Comparison of ENCODE assay signal across 9 cellular contexts in genomic region chr19:18233224-18233825, GRCh38. TPM values are rescaled to one million over a fixed set of nuclear protein-coding genes. Genes with fewer than 3 reads are reported as not detected.
DNase-seq lines count a peak whose midpoint lies in the region; ATAC-seq, FAIRE-seq and TF ChIP-seq lines count a peak whose summit lies in the region.
"Had no signal": no experiment of that assay in that cellular context is flagged by ENCODE, and none has a peak within 500 bp of the region (broad histone marks: within the 10 kb centered on the region; RNA-seq: fewer than 3 reads in every experiment).

No MANE protein-coding gene starts in this region.

- CTCF ChIA-PET in GM10248 (lab: Yijun Ruan, JAX): interaction anchor here (1.0 to 4.5 kb wide), 8 partner anchors 9 to 155 kb away, joined by 3 to 59 read pairs (median 4); a partner anchor contains a TSS

- TF ChIP-seq CTCF in GM10248 (IDR thresholded peaks at IDR 0.05; ENCODE audit: control extremely low read depth, extremely low read depth, low read depth, missing control alignments): no peak

- H3K4me3 Mint-ChIP-seq in activated T-cell treated with anti-CD3 and anti-CD28 coated beads, Interleukin-2, amount 50 U/mL, for 24 hours: no peak overlapping the region
- H3K4me3 Mint-ChIP-seq: stimulated activated naive CD8-positive, alpha-beta T cell treated with anti-CD3 and anti-CD28 coated beads, Interleukin-15, Interleukin-2, amounts not matched to agents 100 ng/mL and 50 ng/mL, for 24 hours had no signal

- H3K27ac Mint-ChIP-seq in activated T-cell treated with anti-CD3 and anti-CD28 coated beads, Interleukin-2, amount 50 U/mL, for 24 hours: no peak overlapping the region
- H3K27ac Mint-ChIP-seq: stimulated activated naive CD8-positive, alpha-beta T cell treated with anti-CD3 and anti-CD28 coated beads, Interleukin-15, Interleukin-2, amounts not matched to agents 100 ng/mL and 50 ng/mL, for 24 hours had no signal

- intact Hi-C loops in left cardiac atrium (cut with DNase I): no loop called here

- POLR2A ChIA-PET in GM10248 (lab: Yijun Ruan, JAX): interaction anchor here (0.5 to 0.6 kb wide), 2 partner anchors 43 to 83 kb away, joined by 3 to 4 read pairs; no protein-coding TSS in a partner anchor

- H3K4me1 Mint-ChIP-seq in activated T-cell treated with anti-CD3 and anti-CD28 coated beads, Interleukin-2, amount 50 U/mL, for 24 hours (ENCODE audit: low read depth): peaks cover 6% of the 10 kb centered on the region

- ATAC-seq in left cardiac atrium (peak; percentile 56 to 68), GM19395 (IDR thresholded peaks at IDR 0.05; ENCODE audit: unreplicated experiment) (no peak)

- no peaks in the 10 kb centered on the region for H3K36me3 Mint-ChIP-seq in activated T-cell treated with anti-CD3 and anti-CD28 coated beads, Interleukin-2, amount 50 U/mL, for 24 hours (ENCODE audit: low read depth)

- peaks cover 69% of the 10 kb centered on the region for H3K27me3 Mint-ChIP-seq in activated T-cell treated with anti-CD3 and anti-CD28 coated beads, Interleukin-2, amount 50 U/mL, for 24 hours

- DNase-seq in GM10248 (ENCODE audit: extremely low spot score) (peak; percentile 78), NCI-H1048 (lab: John Stamatoyannopoulos, UW) (peak; percentile 30), left cardiac atrium (no peak), putamen (ENCODE audit: low spot score) (no peak), H54 (ENCODE audit: insufficient read length, low spot score) (no peak)
- DNase-seq in activated T-cell treated with anti-CD3 and anti-CD28 coated beads, Interleukin-2, amount 50 U/mL, for 24 hours: peak; percentile 63
- DNase-seq in stimulated activated CD4-positive, alpha-beta T cell treated with anti-CD3 and anti-CD28 coated beads, Interleukin-4, amount 100 ng/mL, for 48 hours (ENCODE audit: low read depth in 2 of 2): peak; percentile 28 to 47

- FAIRE-seq in H54 (lab: Jason Lieb, UNC): no peak

- H3K9me3 Mint-ChIP-seq in activated T-cell treated with anti-CD3 and anti-CD28 coated beads, Interleukin-2, amount 50 U/mL, for 24 hours: peaks cover 6% of the 10 kb centered on the region

- no peak for TF ChIP-seq POLR2A in H54 (IDR thresholded peaks at IDR 0.05; ENCODE audit: low read depth, low read length)

RNA-seq across cellular contexts. Expression of gene PDE4C, which starts 7.1 kb away (rescaled TPM):
- under 1 TPM in 1 of 2 donors, not detected in 1; 0.55 TPM for total RNA-seq in left cardiac atrium

RNA-seq across cellular contexts. Expression of gene RAB3A, which starts 29.5 kb away (rescaled TPM):
- 10 to 100 TPM; 23.8 to 29.2 TPM for total RNA-seq in left cardiac atrium

RNA-seq across cellular contexts. Expression of gene MPV17L2, which starts 40.3 kb away (rescaled TPM):
- 10 to 100 TPM in 1 of 2 donors, 1 to 10 TPM in 1; 8.7 to 13.4 TPM for total RNA-seq in left cardiac atrium

RNA-seq across cellular contexts. Expression of gene IQCN, which starts 40.9 kb away (rescaled TPM):
- total RNA-seq in left cardiac atrium: 1 to 10 TPM in 1 of 2 donors, under 1 TPM in 1; 0.91 to 1.3 TPM

RNA-seq across cellular contexts. Expression of gene JUND, which starts 48.1 kb away (rescaled TPM):
- 100 to 1,000 TPM; 122 to 169 TPM for total RNA-seq in left cardiac atrium

Comparison
In these comparisons a context has a peak if more than half of its experiments do, and no peak if none do; other contexts are left out.
1. DNase-seq: peak in GM10248 (single experiment), NCI-H1048 (single experiment), activated T-cell treated with anti-CD3 and anti-CD28 coated beads, Interleukin-2, amount 50 U/mL, for 24 hours (single experiment) and stimulated activated CD4-positive, alpha-beta T cell treated with anti-CD3 and anti-CD28 coated beads, Interleukin-4, amount 100 ng/mL, for 48 hours (2 of 2); none in left cardiac atrium (single experiment), putamen (single experiment) and H54 (single experiment).